In genomic region chr4:47914926-47915237, GRCh38 we compare ENCODE assay signal across 8 cellular contexts. TPM values are rescaled to one million over a fixed set of nuclear protein-coding genes. Genes with fewer than 3 reads are reported as not detected.
DNase-seq lines count a peak whose midpoint lies in the region; ATAC-seq and TF ChIP-seq lines count a peak whose summit lies in the region.

No MANE protein-coding gene starts in this region.

- H3K27me3 ChIP-seq in heart left ventricle (no peaks in the 10 kb centered on the region), HUES48 (ENCODE audit: control insufficient read depth, insufficient read depth, low read length) (no peaks in the 10 kb centered on the region), neuronal stem cell (ENCODE audit: control insufficient read depth in 3 of 3, insufficient read depth in 3 of 3, low read depth in 1 of 3, low read length in 3 of 3) (peaks cover 0 to 7% (median 0%) of the 10 kb centered on the region in 3 experiments)

- H3K18ac ChIP-seq in neuronal stem cell (ENCODE audit: low read length) = no peak overlapping the region

- no peak overlapping the region for H2BK15ac ChIP-seq in neuronal stem cell (ENCODE audit: low read length)

- H2AK5ac ChIP-seq in neuronal stem cell (ENCODE audit: low read depth, low read length) = no peak overlapping the region

- TF ChIP-seq POLR2A in heart left ventricle (IDR thresholded peaks at IDR 0.05) = no peak

- H3K14ac ChIP-seq in neuronal stem cell (ENCODE audit: low read length) = no peak overlapping the region

- H3K4me2 ChIP-seq in neuronal stem cell (ENCODE audit: insufficient read depth, low read length, poor library complexity, severe bottlenecking) = peak overlapping the region; percentile 59

- H4K91ac ChIP-seq in neuronal stem cell (ENCODE audit: low read depth, low read length, poor library complexity) = no peak overlapping the region

- peak overlapping the region; percentile 43 to 96 (median 88) for H3K4me3 ChIP-seq in heart left ventricle
- peak overlapping the region; percentile 99 for H3K4me3 ChIP-seq in HUES48 (ENCODE audit: low read depth, low read length)
- peak overlapping the region; percentile 95 for H3K4me3 ChIP-seq in coronary artery
- H3K4me3 ChIP-seq in neuronal stem cell (ENCODE audit: low read length in 2 of 2) = peak overlapping the region; percentile 76 to 77

- no peak overlapping the region for H4K8ac ChIP-seq in neuronal stem cell (ENCODE audit: low read depth, low read length)

- no peak for ATAC-seq in heart left ventricle
- ATAC-seq in left cardiac atrium = no peak
- no peak for ATAC-seq in activated CD4-positive, CD25-positive, alpha-beta regulatory T cell treated with anti-CD3 and anti-CD28 coated beads, Interleukin-2, amount 50 U/mL, for 24 hours

- DNase-seq in heart left ventricle (no peak), left cardiac atrium (no peak), coronary artery (ENCODE audit: low spot score) (no peak), neuronal stem cell (ENCODE audit: low spot score) (no peak)
- DNase-seq in effector CD8-positive, alpha-beta T cell (lab: John Stamatoyannopoulos, UW) = no peak
- DNase-seq in stimulated activated CD8-positive, alpha-beta memory T cell treated with anti-CD3 and anti-CD28 coated beads, Interleukin-4, amount 100 ng/mL, for 48 hours = no peak

- intact Hi-C loops in heart left ventricle (cut with DNase I) (loop anchor here in 4 of 10 donors (5.0 to 10.0 kb wide), 3 partner anchors 63 to 430 kb away; partner anchors contain the start of gene ATP10D (in 3 of the 4)), left cardiac atrium (cut with DNase I) (loop anchor here in 1 of 2 donors (5.0 kb wide), 1 partner anchor 78 kb away; the partner anchor contains the start of gene CORIN)

- H3K4me1 ChIP-seq in heart left ventricle (peaks cover 0 to 26% (median 12%) of the 10 kb centered on the region in 12 donors), HUES48 (ENCODE audit: control insufficient read depth, insufficient read depth, low read length) (peaks cover 5% of the 10 kb centered on the region; the same call in 1 of the 2 replicates), neuronal stem cell (ENCODE audit: control insufficient read depth in 2 of 2, insufficient read depth in 1 of 2, low read depth in 1 of 2, low read length in 2 of 2) (no peaks in the 10 kb centered on the region)

- H3K27ac ChIP-seq in heart left ventricle = peak overlapping the region in 6 of 12 donors; percentile 29 to 85 (median 79)
- no peak overlapping the region for H3K27ac ChIP-seq in HUES48 (ENCODE audit: low read depth, low read length)
- peak overlapping the region in 1 of 2 donors; percentile 77 for H3K27ac ChIP-seq in coronary artery
- no peak overlapping the region for H3K27ac ChIP-seq in neuronal stem cell (replicated peaks; ENCODE audit: low read length)

- H2BK5ac ChIP-seq in neuronal stem cell (ENCODE audit: low read length) = no peak overlapping the region

- 1 to 4% (median 2%) methylated on average over 6 of the region's 6 CpGs for WGBS in heart left ventricle, 4 donors
- WGBS in neuronal stem cell (ENCODE audit: extremely low coverage in 2 of 2, insufficient read length in 2 of 2, insufficient replicate concordance in 1 of 2), 2 donors = no CpG with 5 or more reads among the region's 6 CpGs

- no peak overlapping the region for H3K4ac ChIP-seq in neuronal stem cell (ENCODE audit: low read length)

- peak overlapping the region; percentile 92 for H2AFZ ChIP-seq in neuronal stem cell (ENCODE audit: low read length)

- peaks cover 0 to 9% (median 0%) of the 10 kb centered on the region in 12 donors for H3K9me3 ChIP-seq in heart left ventricle
- H3K9me3 ChIP-seq in HUES48 (ENCODE audit: control insufficient read depth, insufficient read depth, low read length) = no peaks in the 10 kb centered on the region
- H3K9me3 ChIP-seq in neuronal stem cell (replicated peaks in 1 of 2; ENCODE audit: control insufficient read depth in 2 of 2, insufficient read depth in 1 of 2, low read depth in 1 of 2, low read length in 2 of 2) = no peaks in the 10 kb centered on the region

- H3K36me3 ChIP-seq in heart left ventricle (peaks cover 0 to 21% (median 9%) of the 10 kb centered on the region in 9 donors), HUES48 (ENCODE audit: control insufficient read depth, insufficient read depth, low read length) (peaks cover 23% of the 10 kb centered on the region), neuronal stem cell (replicated peaks in 1 of 2; ENCODE audit: control insufficient read depth in 2 of 2, insufficient read depth in 2 of 2, low read length in 2 of 2) (peaks cover 0 to 24% of the 10 kb centered on the region in 2 donors)

- peaks cover 5% of the 10 kb centered on the region for H3K79me1 ChIP-seq in neuronal stem cell (ENCODE audit: low read depth, low read length)

- H2BK12ac ChIP-seq in neuronal stem cell (ENCODE audit: low read length) = no peak overlapping the region

- TF ChIP-seq CTCF in heart left ventricle (IDR thresholded peaks at IDR 0.05) = no peak
- TF ChIP-seq CTCF in coronary artery (IDR thresholded peaks at IDR 0.05) = no peak

- no peak overlapping the region for H2BK120ac ChIP-seq in neuronal stem cell (ENCODE audit: low read depth, low read length)

- no peak overlapping the region for H3K9ac ChIP-seq in HUES48 (ENCODE audit: low read depth, low read length)
- no peak overlapping the region for H3K9ac ChIP-seq in neuronal stem cell (ENCODE audit: low read depth, low read length, poor library complexity)

- no peak overlapping the region for H3K23ac ChIP-seq in neuronal stem cell (ENCODE audit: low read depth, low read length, poor library complexity)

RNA-seq across cellular contexts. Expression of gene NFXL1, which starts 0.5 kb away (rescaled TPM):
- total RNA-seq in heart left ventricle = 1 to 10 TPM; 4.0 to 7.3 (median 5.4) TPM
- polyA plus RNA-seq in heart left ventricle = 1 to 10 TPM; 2.8 to 3.0 TPM
- 1 to 10 TPM; 4.3 to 8.6 TPM for total RNA-seq in left cardiac atrium
- polyA plus RNA-seq in neuronal stem cell (2013, experiment 1 of 2) = 12.9 TPM
- polyA plus RNA-seq in neuronal stem cell (2013, experiment 2 of 2) = 11.8 TPM
